Comparison of ENCODE assay signal across 20 cellular contexts in the genomic region with DNA sequence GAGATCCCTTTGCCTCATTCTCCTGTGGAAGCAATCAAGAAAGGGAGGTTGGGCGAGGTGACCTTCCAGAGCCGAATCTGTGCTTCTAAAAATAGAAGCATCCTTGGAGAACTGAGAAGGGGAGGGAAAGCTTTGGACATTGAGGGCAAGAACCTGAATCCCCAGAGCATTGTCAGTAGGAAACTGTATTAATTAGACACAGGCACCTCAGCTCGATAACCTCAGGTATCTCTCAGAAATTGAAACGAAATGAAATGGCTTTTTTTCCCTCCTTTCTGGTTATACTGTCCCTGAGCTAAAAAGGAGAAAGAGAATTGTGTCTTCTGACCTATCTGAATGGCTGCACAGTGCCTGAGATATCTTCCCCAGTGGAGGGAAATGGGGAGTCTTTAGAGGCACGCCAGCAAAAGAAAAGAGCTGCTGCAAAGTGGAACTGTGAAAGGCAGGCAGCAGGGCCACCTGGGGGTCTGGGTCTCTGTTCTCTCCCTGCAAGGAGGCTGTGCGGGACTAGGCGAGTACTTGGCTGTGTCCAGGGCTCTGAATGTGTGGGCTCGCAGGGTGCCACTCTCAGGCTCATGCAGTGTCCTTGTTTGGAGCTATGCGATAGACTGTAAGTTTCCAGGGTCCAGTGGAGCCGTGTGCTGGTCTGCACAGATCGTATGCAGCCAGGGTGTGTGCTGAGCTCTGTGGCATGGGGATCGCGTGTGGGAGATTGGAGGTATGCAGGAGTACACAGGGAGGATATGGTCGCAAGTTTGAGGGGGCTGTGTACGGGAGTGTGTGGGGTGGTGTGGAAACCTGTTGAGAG.
DNase-seq lines count a peak whose midpoint lies in the region; ATAC-seq, FAIRE-seq and TF ChIP-seq lines count a peak whose summit lies in the region.
"Had no signal": no experiment of that assay in that cellular context is flagged by ENCODE, and none has a peak within 500 bp of the region (broad histone marks: within the 10 kb centered on the region; RNA-seq: fewer than 3 reads in every experiment).

No MANE protein-coding gene starts in this region.

- DNase-seq in left ventricle myocardium superior (no peak), Right ventricle myocardium inferior (ENCODE audit: missing footprints) (no peak), bronchial epithelial cell (ENCODE audit: low read depth) (no peak), nephron progenitor cell (no peak), foreskin melanocyte (no peak), NCI-H345 treated with DMSO at 0.1 percent for 48 hours (lab: John Stamatoyannopoulos, UW; ENCODE audit: unreplicated experiment) (no peak), globus pallidus (ENCODE audit: low spot score) (no peak)
- DNase-seq: AML-193; CD8-positive, alpha-beta memory T cell; GF-D8; MG63; NCI-H1417; NCI-H187; NCI-H524; NCI-H774; NK-92 treated with Interleukin-12 subunit alpha and Interleukin-12 subunit beta, amount 100 ng/mL, for 24 hours; SHP77 had no signal

- no peak for TF ChIP-seq CTCF in bronchial epithelial cell (IDR thresholded peaks at IDR 0.05; ENCODE audit: insufficient read depth, low read length, severe bottlenecking)
- no peak for TF ChIP-seq CTCF in nephron progenitor cell (IDR thresholded peaks at IDR 0.05)
- TF ChIP-seq CTCF in gastroesophageal sphincter (IDR thresholded peaks at IDR 0.05): no peak

- FAIRE-seq in bronchial epithelial cell (lab: Jason Lieb, UNC): peak; percentile 7

- H3K36me3 ChIP-seq in bronchial epithelial cell (ENCODE audit: control insufficient read depth, insufficient read depth, low read length) (no peaks in the 10 kb centered on the region), gastroesophageal sphincter (no peaks in the 10 kb centered on the region)
- H3K36me3 ChIP-seq: MG63 had no signal

- ATAC-seq in left ventricle myocardium superior: peak; percentile 39
- ATAC-seq in Right ventricle myocardium inferior: no peak
- ATAC-seq in gastroesophageal sphincter: no peak

- H3K9me3 ChIP-seq in gastroesophageal sphincter: peaks cover 0 to 10% (median 0%) of the 10 kb centered on the region in 3 donors
- H3K9me3 ChIP-seq: MG63 had no signal

- H3K27ac ChIP-seq in gastroesophageal sphincter: no peak overlapping the region
- H3K27ac ChIP-seq: 22Rv1, C4-2B had no signal

- H3K27me3 ChIP-seq in bronchial epithelial cell (ENCODE audit: control insufficient read depth, insufficient read depth, low read length) (no peaks in the 10 kb centered on the region), gastroesophageal sphincter (peaks cover 9% of the 10 kb centered on the region)
- H3K27me3 ChIP-seq: MG63 had no signal

- peak overlapping the region; percentile 37 for H3K27ac Mint-ChIP-seq in nephron progenitor cell

- H3K27me3 Mint-ChIP-seq in nephron progenitor cell (ENCODE audit: low read depth, poor library complexity): peaks cover 10% of the 10 kb centered on the region

- no peak overlapping the region for H3K4me3 ChIP-seq in bronchial epithelial cell (ENCODE audit: low read depth, low read length)
- H3K4me3 ChIP-seq in gastroesophageal sphincter: no peak overlapping the region
- H3K4me3 ChIP-seq: MG63 had no signal

- H3K4me1 ChIP-seq in gastroesophageal sphincter: no peaks in the 10 kb centered on the region

- 58 to 59% methylated on average over 6 to 9 of the region's 15 CpGs for WGBS in gastroesophageal sphincter (ENCODE audit: low coverage in 1 of 2), 2 donors

- TF ChIP-seq POLR2A in gastroesophageal sphincter (IDR thresholded peaks at IDR 0.05): no peak

- peaks cover 22% of the 10 kb centered on the region for H3K9me3 Mint-ChIP-seq in nephron progenitor cell

- H3K36me3 Mint-ChIP-seq in nephron progenitor cell (ENCODE audit: low read depth): no peaks in the 10 kb centered on the region

- H3K4me1 Mint-ChIP-seq in nephron progenitor cell: peaks cover 17% of the 10 kb centered on the region
- H3K4me1 Mint-ChIP-seq: CD8-positive, alpha-beta memory T cell had no signal

- no peak overlapping the region for H3K4me3 Mint-ChIP-seq in nephron progenitor cell
- H3K4me3 Mint-ChIP-seq: CD8-positive, alpha-beta memory T cell had no signal

- intact Hi-C loops in left ventricle myocardium superior (cut with micrococcal nuclease): no loop called here
- intact Hi-C loops in Right ventricle myocardium inferior (cut with DNase I): no loop called here

- no peak for TF ChIP-seq EP300 in gastroesophageal sphincter (IDR thresholded peaks at IDR 0.05)
